21 cellular contexts compared by ENCODE assay signal in genomic region chr2:22253171-22253570, GRCh38.
"Had no signal": no experiment of that assay in that cellular context is flagged by ENCODE, and none has a peak within 500 bp of the region (broad histone marks: within the 10 kb centered on the region; RNA-seq: fewer than 3 reads in every experiment).

No MANE protein-coding gene starts in this region.

- DNase-seq: effector memory CD4-positive, alpha-beta T cell; gastrocnemius medialis; heart right ventricle; hypothalamus; kidney; mammary epithelial cell; mucosa of descending colon; naive thymus-derived CD8-positive, alpha-beta T cell; posterior cingulate gyrus; sigmoid colon; stimulated activated CD4-positive, alpha-beta T cell treated with anti-CD3 and anti-CD28 coated beads, Interleukin-2, amount 100 ng/mL, for 24 hours; stimulated activated CD4-positive, alpha-beta T cell treated with anti-CD3 and anti-CD28 coated beads, Interleukin-4, amount 100 ng/mL, for 4 hours; stimulated activated naive B cell treated with anti-CD40 and anti-IgM and Interleukin-4, amounts not matched to agents 10 μg/mL and 1 μg/mL and 100 μg/mL, for 72 hours; stomach; substantia nigra; transverse colon had no signal

- H3K4me1 Mint-ChIP-seq: naive thymus-derived CD8-positive, alpha-beta T cell; stimulated activated naive B cell treated with anti-CD40 and anti-IgM and Interleukin-4, amounts not matched to agents 10 μg/mL and 1 μg/mL and 100 μg/mL, for 72 hours had no signal

- ATAC-seq: gastrocnemius medialis; heart right ventricle; mucosa of descending colon; naive thymus-derived CD8-positive, alpha-beta T cell; stimulated activated naive B cell treated with anti-CD40 and anti-IgM and Interleukin-4, amounts not matched to agents 10 μg/mL and 1 μg/mL and 100 μg/mL, for 72 hours had no signal

- H3K27ac Mint-ChIP-seq: naive thymus-derived CD8-positive, alpha-beta T cell; stimulated activated naive B cell treated with anti-CD40 and anti-IgM and Interleukin-4, amounts not matched to agents 10 μg/mL and 1 μg/mL and 100 μg/mL, for 72 hours had no signal

- H3K27ac ChIP-seq: epithelial cell of prostate, esophagus muscularis mucosa, gastrocnemius medialis, heart right ventricle, right atrium auricular region, sigmoid colon, skin epidermis, stomach, thoracic aorta, transverse colon had no signal

- H3K4me3 ChIP-seq: esophagus muscularis mucosa, gastrocnemius medialis, heart right ventricle, mucosa of descending colon, right atrium auricular region, sigmoid colon, skin epidermis, stomach, thoracic aorta, transverse colon had no signal

- H3K4me1 ChIP-seq: esophagus muscularis mucosa, gastrocnemius medialis, heart right ventricle, right atrium auricular region, stomach, transverse colon had no signal

- H3K27me3 Mint-ChIP-seq: naive thymus-derived CD8-positive, alpha-beta T cell; stimulated activated naive B cell treated with anti-CD40 and anti-IgM and Interleukin-4, amounts not matched to agents 10 μg/mL and 1 μg/mL and 100 μg/mL, for 72 hours had no signal

- H3K36me3 ChIP-seq: esophagus muscularis mucosa, gastrocnemius medialis, heart right ventricle, right atrium auricular region, sigmoid colon, stomach, thoracic aorta, transverse colon had no signal

- H3K27me3 ChIP-seq: esophagus muscularis mucosa, gastrocnemius medialis, heart right ventricle, right atrium auricular region, sigmoid colon, stomach, transverse colon had no signal

- H3K9me3 ChIP-seq: esophagus muscularis mucosa, gastrocnemius medialis, heart right ventricle, mucosa of descending colon, right atrium auricular region, sigmoid colon, stomach, thoracic aorta, transverse colon had no signal

- H3K4me3 Mint-ChIP-seq: naive thymus-derived CD8-positive, alpha-beta T cell; stimulated activated naive B cell treated with anti-CD40 and anti-IgM and Interleukin-4, amounts not matched to agents 10 μg/mL and 1 μg/mL and 100 μg/mL, for 72 hours had no signal

- H3K36me3 Mint-ChIP-seq: stimulated activated naive B cell treated with anti-CD40 and anti-IgM and Interleukin-4, amounts not matched to agents 10 μg/mL and 1 μg/mL and 100 μg/mL, for 72 hours had no signal

- FAIRE-seq: kidney had no signal
